ENCODE assay signal across 39 cellular contexts in genomic region chr3:12611117-12611516, GRCh38.
"Had no signal": no experiment of that assay in that cellular context is flagged by ENCODE, and none has a peak within 500 bp of the region (broad histone marks: within the 10 kb centered on the region; RNA-seq: fewer than 3 reads in every experiment).

No MANE protein-coding gene starts in this region.

- ATAC-seq: activated CD8-positive, alpha-beta memory T cell treated with anti-CD3 and anti-CD28 coated beads, Interleukin-2, amount 10 ng/mL, durations not matched to agents 7 days and 5 days; activated naive CD8-positive, alpha-beta T cell treated with anti-CD3 and anti-CD28 coated beads, Interleukin-2, amount 50 U/mL, for 24 hours; PC-3; Right ventricle myocardium inferior; SK-N-SH treated with all-trans-retinoic acid at 6 μM for 48 hours; T-cell had no signal

- H3K9me3 Mint-ChIP-seq: activated CD4-positive, alpha-beta memory T cell treated with anti-CD3 and anti-CD28 coated beads, Interleukin-2, amount 10 ng/mL, durations not matched to agents 7 days and 5 days; activated naive CD4-positive, alpha-beta T cell treated with anti-CD3 and anti-CD28 coated beads, Interleukin-2, amount 10 ng/mL, durations not matched to agents 7 days and 5 days; activated naive CD8-positive, alpha-beta T cell treated with anti-CD3 and anti-CD28 coated beads, Interleukin-2, amount 50 U/mL, for 24 hours; brain; T-cell had no signal

- H3K27ac ChIP-seq: Peyer's patch, RWPE1, VCaP had no signal

- H3K27me3 Mint-ChIP-seq: activated CD4-positive, alpha-beta memory T cell treated with anti-CD3 and anti-CD28 coated beads, Interleukin-2, amount 10 ng/mL, durations not matched to agents 7 days and 5 days; activated CD8-positive, alpha-beta memory T cell treated with anti-CD3 and anti-CD28 coated beads, Interleukin-2, amount 10 ng/mL, durations not matched to agents 7 days and 5 days; activated naive CD4-positive, alpha-beta T cell treated with anti-CD3 and anti-CD28 coated beads, Interleukin-2, amount 10 ng/mL, durations not matched to agents 7 days and 5 days; activated naive CD8-positive, alpha-beta T cell; activated naive CD8-positive, alpha-beta T cell treated with anti-CD3 and anti-CD28 coated beads, Interleukin-2, amount 50 U/mL, for 24 hours; brain; T-cell had no signal

- H3K27me3 ChIP-seq: Peyer's patch had no signal

- H3K4me3 Mint-ChIP-seq: activated CD4-positive, alpha-beta memory T cell treated with anti-CD3 and anti-CD28 coated beads, Interleukin-2, amount 10 ng/mL, durations not matched to agents 7 days and 5 days; activated CD8-positive, alpha-beta memory T cell treated with anti-CD3 and anti-CD28 coated beads, Interleukin-2, amount 10 ng/mL, durations not matched to agents 7 days and 5 days; activated naive CD4-positive, alpha-beta T cell treated with anti-CD3 and anti-CD28 coated beads, Interleukin-2, amount 10 ng/mL, durations not matched to agents 7 days and 5 days; activated naive CD8-positive, alpha-beta T cell; activated naive CD8-positive, alpha-beta T cell treated with anti-CD3 and anti-CD28 coated beads, Interleukin-2, amount 50 U/mL, for 24 hours; brain; T-cell had no signal

- H3K4me3 ChIP-seq: Peyer's patch had no signal

- H3K4me1 ChIP-seq: Peyer's patch had no signal

- H3K9me3 ChIP-seq: Peyer's patch had no signal

- DNase-seq: activated CD4-positive, alpha-beta memory T cell treated with anti-CD3 and anti-CD28 coated beads, Interleukin-2, amount 10 ng/mL, durations not matched to agents 7 days and 5 days; activated CD4-positive, alpha-beta T cell treated with anti-CD3 and anti-CD28 coated beads for 1 hour; activated CD4-positive, alpha-beta T cell treated with anti-CD3 and anti-CD28 coated beads for 48 hours; activated CD4-positive, CD25-positive, alpha-beta regulatory T cell; activated CD8-positive, alpha-beta memory T cell treated with anti-CD3 and anti-CD28 coated beads for 24 hours; activated CD8-positive, alpha-beta memory T cell treated with anti-CD3 and anti-CD28 coated beads, Interleukin-2, amount 10 ng/mL, durations not matched to agents 7 days and 5 days; activated CD8-positive, alpha-beta memory T cell treated with anti-CD3 and anti-CD28 coated beads, Interleukin-2, amount 50 U/mL, for 48 hours; activated effector memory CD4-positive, alpha-beta T cell treated with Interleukin-2 at 50 U/mL for 16 hours; activated naive CD4-positive, alpha-beta T cell treated with anti-CD3 and anti-CD28 coated beads, Interleukin-2, amount 10 ng/mL, durations not matched to agents 7 days and 5 days; activated naive CD8-positive, alpha-beta T cell treated with anti-CD3 and anti-CD28 coated beads, Interleukin-2, amount 50 U/mL, for 24 hours; activated T-cell treated with anti-CD3 and anti-CD28 coated beads, Interleukin-2, amount 50 U/mL, for 48 hours; anterior cingulate cortex; caudate nucleus; Kasumi-1; KG1; MM.1S; NCI-H1092 treated with DMSO at 0.1 percent for 48 hours; NCI-H1417; NCI-H146; NCI-H187; NCI-H2029 treated with DMSO at 0.1 percent for 48 hours; NCI-H2107; NCI-H2171; NCI-H510A; NCI-H526; NCI-H748 treated with DMSO at 0.1 percent for 48 hours; NK-92 treated with Interleukin-12 subunit alpha and Interleukin-12 subunit beta, amount 100 ng/mL, for 24 hours; PC-3; Peyer's patch; SIG-M5; T-cell; T-helper 2 cell; T-helper 9 cell had no signal

- H3K27ac Mint-ChIP-seq: activated CD4-positive, alpha-beta memory T cell treated with anti-CD3 and anti-CD28 coated beads, Interleukin-2, amount 10 ng/mL, durations not matched to agents 7 days and 5 days; activated CD8-positive, alpha-beta memory T cell treated with anti-CD3 and anti-CD28 coated beads, Interleukin-2, amount 10 ng/mL, durations not matched to agents 7 days and 5 days; activated naive CD4-positive, alpha-beta T cell treated with anti-CD3 and anti-CD28 coated beads, Interleukin-2, amount 10 ng/mL, durations not matched to agents 7 days and 5 days; activated naive CD8-positive, alpha-beta T cell treated with anti-CD3 and anti-CD28 coated beads, Interleukin-2, amount 50 U/mL, for 24 hours had no signal
